In genomic region chr2:75459565-75460271, GRCh38 we compare ENCODE assay signal across 8 cellular contexts.
DNase-seq lines count a peak whose midpoint lies in the region; ATAC-seq and TF ChIP-seq lines count a peak whose summit lies in the region.
"Not testable (repeated sequence)": the region's sequence is repeated elsewhere in the genome, so short reads cannot be mapped to it uniquely, and the experiment has no call there.

No MANE protein-coding gene starts in this region.

- 62% methylated on average over 14 of the region's 14 CpGs for WGBS in mammary epithelial cell (ENCODE audit: low coverage, missing lambda C conversion rate)

- H3K4me3 ChIP-seq in AG04450 (ENCODE audit: low read depth, low read length); mammary epithelial cell (replicated peaks in 1 of 3; ENCODE audit: insufficient read depth in 1 of 3, low read depth in 2 of 3, low read length in 3 of 3): not testable (repeated sequence)

- intact Hi-C loops in mammary epithelial cell (cut with micrococcal nuclease): not testable (repeated sequence)

- H4K20me1 ChIP-seq in mammary epithelial cell (ENCODE audit: insufficient read depth, low read length): not testable (repeated sequence)

- TF ChIP-seq CTCF in AG04450 (IDR thresholded peaks at IDR 0.05; ENCODE audit: low read depth, low read length); mammary epithelial cell (conservative IDR thresholded peaks at IDR 0.05 in 1 of 2, IDR thresholded peaks at IDR 0.05 in 1 of 2; ENCODE audit: extremely low read depth in 1 of 2, insufficient read depth in 1 of 2, low read depth in 1 of 2, low read length in 2 of 2): not testable (repeated sequence)

- not testable (repeated sequence) for H3K9ac ChIP-seq in mammary epithelial cell (ENCODE audit: insufficient read depth, low read length)

- not testable (repeated sequence) for H3K27me3 ChIP-seq in AG04450 (ENCODE audit: control insufficient read depth, insufficient read depth, low read length); mammary epithelial cell (ENCODE audit: insufficient read depth, low read length)

- peak; percentile 65 for DNase-seq in AG04450 (ENCODE audit: low read depth, low spot score)
- peak; percentile 81 for DNase-seq in ELR (ENCODE audit: low read depth)
- DNase-seq in HT1080 (ENCODE audit: low read depth): peak; percentile 21
- DNase-seq in mammary epithelial cell: peak; percentile 9
- peak; percentile 95 for DNase-seq in fibroblast of peridontal ligament (ENCODE audit: extremely low read depth)
- peak; percentile 37 for DNase-seq in kidney tubule cell (ENCODE audit: low spot score)
- peak; percentile 45 for DNase-seq in stromal cell of bone marrow (ENCODE audit: low read depth)

- not testable (repeated sequence) for H3K36me3 ChIP-seq in mammary epithelial cell (ENCODE audit: insufficient read depth, low read length)

- POLR2A ChIA-PET in AG04450 (lab: Yijun Ruan, JAX): interaction anchor here (1.4 kb wide), 1 partner anchor 137 kb away, joined by 5 read pairs; no protein-coding TSS in a partner anchor

- H3K4me1 ChIP-seq in mammary epithelial cell (ENCODE audit: insufficient read depth, low read length): not testable (repeated sequence)

- H3K9me3 ChIP-seq in AG04450 (ENCODE audit: control insufficient read depth, insufficient read depth, low read length); mammary epithelial cell (replicated peaks; ENCODE audit: insufficient read depth, low read length): not testable (repeated sequence)

- H3K27ac ChIP-seq in AG04450 (ENCODE audit: low read depth, low read length); mammary epithelial cell (ENCODE audit: insufficient read depth, low read depth, low read length): not testable (repeated sequence)

- in situ Hi-C loops in mammary epithelial cell (cut with MboI; ENCODE audit: low sequenced_read_pairs in 2 of 2): loop anchor here in 1 of 2 donors (10.0 kb wide), 1 partner anchor 95 kb away; no protein-coding TSS in a partner anchor

- not testable (repeated sequence) for BruUV-seq in mammary epithelial cell (replicated peaks; lab: Mats Ljungman, UMichigan)

- H3K4me2 ChIP-seq in mammary epithelial cell (ENCODE audit: insufficient read depth, low read depth, low read length): not testable (repeated sequence)

- not testable (repeated sequence) for H2AFZ ChIP-seq in mammary epithelial cell (ENCODE audit: low read depth, low read length)

- CTCF ChIA-PET in AG04450 (lab: Charles Lee): interaction anchor here (1.7 to 14.4 kb wide), 3 partner anchors 21 to 168 kb away, joined by 3 to 245 read pairs (median 15); no protein-coding TSS in a partner anchor
- CTCF ChIA-PET in mammary epithelial cell (lab: Charles Lee; ENCODE audit: low non-redundant PET): not testable (repeated sequence)

- peak; percentile 69 for ATAC-seq in SK-N-SH treated with all-trans-retinoic acid at 6 μM for 48 hours

- H3K79me2 ChIP-seq in mammary epithelial cell (ENCODE audit: insufficient read depth, low read length): not testable (repeated sequence)

- dilution Hi-C loops in mammary epithelial cell (cut with HindIII; ENCODE audit: low sequenced_read_pairs): loop anchor here (5.0 kb wide), 1 partner anchor 148 kb away; no protein-coding TSS in a partner anchor

TF ChIP-seq in SK-N-SH treated with all-trans-retinoic acid at 6 μM for 48 hours, 23 proteins besides CTCF, POLR2A, EP300 and RAD21:
- TF ChIP-seq ISL1 (CRISPR knock-in tag; IDR thresholded peaks at IDR 0.05) (peak; percentile 64; the same call in 1 of the 2 replicates), ZNF8 (CRISPR knock-in tag; IDR thresholded peaks at IDR 0.05) (peak; percentile 89)

Comparison
In these comparisons a context has a peak if more than half of its experiments do, and no peak if none do; other contexts are left out.
1. DNase-seq: peak in every context shown above with its lines; median percentile 95 in fibroblast of peridontal ligament; 81 in ELR; 65 in AG04450; 45 in stromal cell of bone marrow; 37 in kidney tubule cell; 21 in HT1080; 9 in mammary epithelial cell.